In the genomic region with DNA sequence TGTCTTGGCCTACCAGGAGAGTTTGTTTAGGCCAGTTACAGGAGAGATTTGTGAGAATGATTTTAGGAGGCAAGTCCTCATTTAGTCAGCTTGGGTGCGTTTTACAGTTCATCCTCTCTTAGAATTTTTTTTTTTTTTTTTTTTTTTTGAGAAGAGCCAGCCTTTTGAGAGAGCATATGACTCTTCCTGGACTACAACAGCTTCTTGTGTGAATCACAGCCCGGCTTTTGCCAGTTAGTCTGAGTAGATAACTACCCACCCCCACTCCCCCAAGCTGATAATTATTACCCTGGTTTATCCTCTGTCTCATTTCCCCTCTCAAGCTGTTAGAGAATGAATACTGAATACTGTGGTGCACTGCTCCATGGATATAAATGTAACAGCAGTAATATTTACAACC, we compare ENCODE assay signal across 8 cellular contexts. TPM values are rescaled to one million over a fixed set of nuclear protein-coding genes. Genes with fewer than 3 reads are reported as not detected.
DNase-seq lines count a peak whose midpoint lies in the region; ATAC-seq, FAIRE-seq and TF ChIP-seq lines count a peak whose summit lies in the region.

No MANE protein-coding gene starts in this region.

- H3K4me1 ChIP-seq in GM12878 (ENCODE audit: control insufficient read depth, insufficient read depth, low read length) = peaks cover 19% of the 10 kb centered on the region
- H3K4me1 ChIP-seq in HepG2 (ENCODE audit: insufficient read depth, low read length) = peaks cover 82% of the 10 kb centered on the region

- H3K9ac ChIP-seq in GM12878 (ENCODE audit: control insufficient read depth, insufficient read depth, low read length) = peak overlapping the region; percentile 59
- peak overlapping the region; percentile 51 for H3K9ac ChIP-seq in HepG2 (ENCODE audit: insufficient read depth, low read depth, low read length)

- TF ChIP-seq RAD21 in GM12878 (IDR thresholded peaks at IDR 0.05; ENCODE audit: insufficient read depth, low read depth, low read length) = no peak
- no peak for TF ChIP-seq RAD21 in HepG2 (CRISPR knock-in tag; IDR thresholded peaks at IDR 0.05)

- WGBS in GM12878 (ENCODE audit: insufficient coverage, insufficient replicate concordance, low lambda C conversion rate, missing lambda C conversion rate) = 0% methylated on average over 2 of the region's 2 CpGs
- 16% methylated on average over 2 of the region's 2 CpGs for WGBS in HepG2 (ENCODE audit: low lambda C conversion rate)

- TF ChIP-seq POLR2A in GM12878 (IDR thresholded peaks at IDR 0.05; ENCODE audit: low read depth, low read length) (no peak), HepG2 (IDR thresholded peaks at IDR 0.05; ENCODE audit: insufficient read depth in 1 of 2, low read depth in 2 of 2, low read length in 2 of 2) (no peak)

- H3K27ac ChIP-seq in GM12878 (ENCODE audit: control insufficient read depth, insufficient read depth) (peak overlapping the region; percentile 39), HepG2 (ENCODE audit: extremely low read length, insufficient read depth, low read length) (peak overlapping the region; percentile 87), temporal lobe (ENCODE audit: low read depth, low read length) (peak overlapping the region; percentile 89)

- no TSS peak for BruUV-seq in GM12878 (replicated peaks; lab: Mats Ljungman, UMichigan)
- no TSS peak for BruUV-seq in HepG2 (replicated peaks; lab: Mats Ljungman, UMichigan)

- H3K9me3 ChIP-seq in GM12878 (replicated peaks; ENCODE audit: control insufficient read depth, insufficient read depth, low read length) (no peaks in the 10 kb centered on the region; the same call in 2 of the 3 replicates), HepG2 (ENCODE audit: low read length) (no peaks in the 10 kb centered on the region)

- RAD21 ChIA-PET in GM12878 (lab: Charles Lee; ENCODE audit: unreplicated experiment) = interaction anchor here (0.6 to 6.4 kb wide), 18 partner anchors 8 to 110 kb away, joined by 3 to 80 read pairs (median 9); partner anchors contain the start of gene CHD2

- H2AFZ ChIP-seq in GM12878 (ENCODE audit: control insufficient read depth, low read depth, low read length) (no peak overlapping the region), HepG2 (ENCODE audit: low read length) (no peak overlapping the region)

- TF ChIP-seq EP300 in GM12878 (IDR thresholded peaks at IDR 0.05; ENCODE audit: borderline replicate concordance in 1 of 2, control insufficient read depth in 1 of 2, low read depth in 2 of 2, low read length in 2 of 2) = no peak
- TF ChIP-seq EP300 in HepG2 (IDR thresholded peaks at IDR 0.05; ENCODE audit: low read depth in 2 of 2, low read length in 2 of 2) = no peak
- no peak for TF ChIP-seq EP300 in HepG2 (CRISPR knock-in tag; IDR thresholded peaks at IDR 0.05; ENCODE audit: borderline replicate concordance)

- TF ChIP-seq CTCF in GM12878 (IDR thresholded peaks at IDR 0.05 in 2 of 3, conservative IDR thresholded peaks at IDR 0.05 in 1 of 3; ENCODE audit: control insufficient read depth in 2 of 3, extremely low read depth in 1 of 3, insufficient read depth in 1 of 3, low read depth in 3 of 3, low read length in 3 of 3) = no peak
- no peak for TF ChIP-seq CTCF in HepG2 (CRISPR knock-in tag; IDR thresholded peaks at IDR 0.05)
- no peak for TF ChIP-seq CTCF in GM10248 (IDR thresholded peaks at IDR 0.05; ENCODE audit: control extremely low read depth, extremely low read depth, low read depth, missing control alignments)

- SMC1A ChIA-PET in GM12878 (lab: Charles Lee; ENCODE audit: uncharacterized antibody, unreplicated experiment) = interaction anchor here (0.9 to 11.2 kb wide), 13 partner anchors 8 to 110 kb away, joined by 3 to 252 read pairs (median 20); partner anchors contain the start of gene CHD2

- H3K4me2 ChIP-seq in GM12878 (ENCODE audit: control insufficient read depth, insufficient read depth) (peak overlapping the region; percentile 53), HepG2 (ENCODE audit: low read depth, low read length) (peak overlapping the region; percentile 99)

- ATAC-seq in GM12878 = peak; percentile 3; the same call in 2 of the 3 replicates
- ATAC-seq in HepG2 = no peak
- ATAC-seq in HG03442 (IDR thresholded peaks at IDR 0.05; ENCODE audit: unreplicated experiment) = no peak

- H3K36me3 ChIP-seq in GM12878 (ENCODE audit: control insufficient read depth in 2 of 2, insufficient read depth in 2 of 2, low read length in 1 of 2) (peaks cover 3 to 16% of the 10 kb centered on the region in 2 experiments), HepG2 (replicated peaks in 1 of 2; ENCODE audit: control insufficient read depth in 1 of 2, insufficient read depth in 2 of 2, low read length in 2 of 2) (peaks cover 0 to 2% of the 10 kb centered on the region in 2 experiments; a peak in 4 of 5 replicates)

- peak overlapping the region; percentile 50 for H3K4me3 ChIP-seq in GM12878
- H3K4me3 ChIP-seq in HepG2 (replicated peaks in 1 of 3; ENCODE audit: insufficient read depth in 1 of 3, low read depth in 2 of 3, low read length in 3 of 3) = peak overlapping the region; percentile 5 to 90 (median 36); a peak in 3 of 6 replicates

- CTCF ChIA-PET in GM12878 (lab: Yijun Ruan, JAX) = interaction anchor here (0.8 to 3.3 kb wide), 15 partner anchors 8 to 111 kb away, joined by 3 to 36 read pairs (median 8); partner anchors contain the start of gene CHD2
- CTCF ChIA-PET in HepG2 (lab: Yijun Ruan, JAX; ENCODE audit: low intra/inter-chr PET ratio, low total read pairs) = no interaction called here
- CTCF ChIA-PET in GM10248 (lab: Yijun Ruan, JAX) = interaction anchor here (0.8 to 4.0 kb wide), 14 partner anchors 8 to 1974 kb away, joined by 3 to 42 read pairs (median 4); no protein-coding TSS in a partner anchor

- intact Hi-C loops in GM12878 (cut with micrococcal nuclease; ENCODE audit: unreplicated experiment) (no loop called here), HepG2 (cut with micrococcal nuclease; ENCODE audit: unreplicated experiment) (no loop called here)

- DNase-seq in Daoy (ENCODE audit: low read depth) (peak; percentile 88), NCI-H2227 treated with DMSO at 0.1 percent for 48 hours (lab: John Stamatoyannopoulos, UW) (peak; percentile 40), GM12878 (ENCODE audit: low read depth, low spot score) (no peak), HepG2 (ENCODE audit: low spot score) (no peak), NCI-H1092 (lab: John Stamatoyannopoulos, UW) (no peak), GM10248 (ENCODE audit: extremely low spot score) (no peak)

- in situ Hi-C loops in GM12878 (cut with MboI) (no loop called here), HepG2 (cut with HindIII; ENCODE audit: extremely low pct_ligation_motif_present, low pct_unique_long_range_greater_than_20kb) (no loop called here)

- H3K27me3 ChIP-seq in GM12878 (replicated peaks in 1 of 2; ENCODE audit: control insufficient read depth in 2 of 2, insufficient read depth in 2 of 2, low read length in 1 of 2) (no peaks in the 10 kb centered on the region), HepG2 (ENCODE audit: control insufficient read depth in 1 of 2, insufficient read depth in 2 of 2, low read length in 2 of 2) (no peaks in the 10 kb centered on the region; a peak in 1 of 5 replicates)

- no peaks in the 10 kb centered on the region for H4K20me1 ChIP-seq in GM12878 (ENCODE audit: control insufficient read depth, insufficient read depth)
- H4K20me1 ChIP-seq in HepG2 (ENCODE audit: insufficient read depth, low read length) = peaks cover 74% of the 10 kb centered on the region

- FAIRE-seq in GM12878 (lab: Jason Lieb, UNC) (no peak), HepG2 (lab: Jason Lieb, UNC) (no peak)

- H3K79me2 ChIP-seq in GM12878 (ENCODE audit: control insufficient read depth, insufficient read depth, low read length) (peaks cover 99% of the 10 kb centered on the region), HepG2 (ENCODE audit: insufficient read depth, low read length) (peaks cover 96% of the 10 kb centered on the region)

- POLR2A ChIA-PET in GM12878 (lab: Charles Lee) (interaction anchor here (0.6 to 11.0 kb wide), 14 partner anchors 8 to 112 kb away, joined by 3 to 207 read pairs (median 8); partner anchors contain the start of gene CHD2), HepG2 (lab: Yijun Ruan, JAX) (interaction anchor here (1.0 to 10.5 kb wide), 14 partner anchors 8 to 112 kb away, joined by 3 to 185 read pairs (median 11); partner anchors contain the start of gene CHD2), GM10248 (lab: Yijun Ruan, JAX) (interaction anchor here (0.6 to 4.2 kb wide), 10 partner anchors 8 to 174 kb away, joined by 3 to 32 read pairs (median 8); partner anchors contain the start of gene CHD2)

RNA-seq across cellular contexts. Expression of gene CHD2, which starts 7.8 kb away (rescaled TPM):
- total RNA-seq in Daoy (2014; rRNA removed; shearing (Covaris generic)) = 26.3 and 45.7 TPM in 2 replicates
- total RNA-seq in GM12878 (2013; cell fraction: nucleolus; rRNA removed) = 881 and 884 TPM in 2 replicates
- total RNA-seq in GM12878 (2014; rRNA removed) = 57.4 and 74.4 TPM in 2 replicates
- total RNA-seq in GM12878 (2014; rRNA removed; fragmentation: Illumina TruSeq; extraction: Trizol) = 64.6 and 74.9 TPM in 2 replicates
- total RNA-seq in GM12878 (2021) = 77.0 and 87.4 TPM in 2 replicates
- polyA plus RNA-seq in GM12878 (2011; ENCODE audit: low read depth) = 50.2 TPM
- 94.7 and 100 TPM in 2 replicates for polyA plus RNA-seq in GM12878 (2011; rRNA removed)
- 65.9 and 93.5 TPM in 2 replicates for polyA plus RNA-seq in GM12878 (2011; cell fraction: cytosol; rRNA removed)
- polyA plus RNA-seq in GM12878 (2011; cell fraction: nucleus; rRNA removed) = 175 and 192 TPM in 2 replicates
- polyA plus RNA-seq in GM12878 (2012) = 64.4 and 66.3 TPM in 2 replicates
- 88.0 and 102 TPM in 2 replicates for polyA plus RNA-seq in GM12878 (2014; fragmentation: Illumina TruSeq; extraction: Trizol)
- 10 to 100 TPM; 38.1 to 42.8 TPM for polyA plus RNA-seq in GM12878 (2014; fragmentation: Nextera tagmentation; extraction: Ambion mirVana)
- polyA plus RNA-seq in GM12878 (2014; rRNA removed) = 59.8 and 69.9 TPM in 2 replicates
- 10 to 100 TPM; 53.6 to 62.0 TPM for polyA plus RNA-seq in GM12878 (2016; fragmentation: Nextera tagmentation; extraction: Ambion mirVana)
- polyA minus RNA-seq in GM12878 (2011; rRNA and poly(A)+ RNA removed) = 113 and 149 TPM in 2 replicates
- polyA minus RNA-seq in GM12878 (2011; cell fraction: cytosol; rRNA and poly(A)+ RNA removed) = 40.9 and 46.5 TPM in 2 replicates
- 297 and 397 TPM in 2 replicates for polyA minus RNA-seq in GM12878 (2011; cell fraction: nucleus; rRNA and poly(A)+ RNA removed)
- total RNA-seq in HepG2 (2016; rRNA removed; fragmentation: Illumina TruSeq; extraction: Trizol) = 47.3 and 54.1 TPM in 2 replicates
- 130 and 158 TPM in 2 replicates for total RNA-seq in HepG2 (2016; cell fraction: cytosol; rRNA removed; fragmentation: Illumina TruSeq; extraction: Trizol; ENCODE audit: low read depth)
- total RNA-seq in HepG2 (2016; cell fraction: insoluble cytoplasmic fraction; rRNA removed; fragmentation: Illumina TruSeq; extraction: Trizol) = 50.1 and 51.1 TPM in 2 replicates
- total RNA-seq in HepG2 (2016; cell fraction: membrane; rRNA removed; fragmentation: Illumina TruSeq; extraction: Trizol) = 43.6 and 53.4 TPM in 2 replicates
- total RNA-seq in HepG2 (2016; cell fraction: nucleus; rRNA removed; fragmentation: Illumina TruSeq; extraction: Trizol) = 176 and 185 TPM in 2 replicates
- 54.0 and 71.7 TPM in 2 replicates for polyA plus RNA-seq in HepG2 (2011; rRNA removed)
- polyA plus RNA-seq in HepG2 (2011; cell fraction: cytosol; rRNA removed) = 36.6 and 46.4 TPM in 2 replicates
- 160 and 205 TPM in 2 replicates for polyA plus RNA-seq in HepG2 (2011; cell fraction: nucleus; rRNA removed)
- polyA plus RNA-seq in HepG2 (2012) = 51.4 and 60.1 TPM in 2 replicates
- 2.6 and 2.7 TPM in 2 replicates for polyA plus RNA-seq in HepG2 (2016; cell fraction: cytosol; fragmentation: Illumina TruSeq; extraction: Trizol; ENCODE audit: low read depth)
- polyA plus RNA-seq in HepG2 (2016; cell fraction: insoluble cytoplasmic fraction; fragmentation: Illumina TruSeq; extraction: Trizol; ENCODE audit: low read depth) = 33.4 and 39.2 TPM in 2 replicates
- polyA plus RNA-seq in HepG2 (2016; cell fraction: membrane; fragmentation: Illumina TruSeq; extraction: Trizol; ENCODE audit: low read depth) = 5.7 and 7.2 TPM in 2 replicates
- polyA plus RNA-seq in HepG2 (2016; cell fraction: nucleus; fragmentation: Illumina TruSeq; extraction: Trizol; ENCODE audit: insufficient read depth, low read depth) = 104 and 120 TPM in 2 replicates
- 70.2 and 75.7 TPM in 2 replicates for polyA minus RNA-seq in HepG2 (2011; rRNA and poly(A)+ RNA removed; ENCODE audit: low replicate concordance)
- 53.5 and 70.4 TPM in 2 replicates for polyA minus RNA-seq in HepG2 (2011; cell fraction: cytosol; rRNA and poly(A)+ RNA removed)
- 605 and 632 TPM in 2 replicates for polyA minus RNA-seq in HepG2 (2011; cell fraction: nucleus; rRNA and poly(A)+ RNA removed)
- 93.4 TPM for total RNA-seq in temporal lobe

Comparison
In these comparisons a context has a peak if more than half of its experiments do, and no peak if none do; other contexts are left out.
1. DNase-seq: peak in Daoy (single experiment) and NCI-H2227 treated with DMSO at 0.1 percent for 48 hours (single experiment); none in GM12878 (single experiment), HepG2 (single experiment), NCI-H1092 (single experiment) and GM10248 (single experiment).
2. H3K27ac ChIP-seq: peak in every context shown above with its lines; median percentile 89 in temporal lobe; 87 in HepG2; 39 in GM12878.